ENCODE assay signal across 15 cellular contexts in the genomic region with DNA sequence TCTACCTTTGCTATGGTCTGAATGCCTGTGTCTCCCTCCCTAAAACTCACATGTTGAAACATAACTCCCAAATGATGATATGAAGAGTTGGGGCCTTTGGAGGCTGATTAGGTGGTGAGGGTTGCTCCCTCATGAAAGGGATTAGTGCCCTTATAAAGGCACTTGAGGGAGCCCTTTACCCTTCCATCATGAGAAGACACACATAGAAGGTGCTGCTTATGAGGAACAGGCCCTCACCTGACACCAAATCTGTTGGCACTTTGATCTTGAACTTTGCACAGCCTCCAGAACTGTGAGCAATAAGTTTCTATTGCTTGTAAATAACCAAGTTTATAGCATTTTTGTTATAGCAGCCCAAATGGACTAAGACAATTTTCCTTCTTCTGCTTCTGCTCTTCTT.
"Had no signal": no experiment of that assay in that cellular context is flagged by ENCODE, and none has a peak within 500 bp of the region (broad histone marks: within the 10 kb centered on the region; RNA-seq: fewer than 3 reads in every experiment).

No MANE protein-coding gene starts in this region.

- H3K36me3 Mint-ChIP-seq: activated naive CD4-positive, alpha-beta T cell treated with anti-CD3 and anti-CD28 coated beads, Interleukin-2, amount 50 U/mL, for 24 hours; naive B cell had no signal

- H3K36me3 ChIP-seq: adrenal gland, esophagus squamous epithelium, thoracic aorta had no signal

- H3K27me3 Mint-ChIP-seq: activated CD4-positive, alpha-beta memory T cell treated with anti-CD3 and anti-CD28 coated beads, Interleukin-2, amount 10 ng/mL, durations not matched to agents 7 days and 5 days; activated naive CD4-positive, alpha-beta T cell treated with anti-CD3 and anti-CD28 coated beads, Interleukin-2, amount 50 U/mL, for 24 hours; activated T-cell treated with anti-CD3 and anti-CD28 coated beads, Interleukin-2, amount 50 U/mL, for 24 hours; naive B cell; T-helper 17 cell had no signal

- DNase-seq: activated CD4-positive, alpha-beta memory T cell treated with anti-CD3 and anti-CD28 coated beads, Interleukin-2, amount 10 ng/mL, durations not matched to agents 7 days and 5 days; activated CD4-positive, alpha-beta T cell treated with anti-CD3 and anti-CD28 coated beads for 4 hours; activated effector memory CD4-positive, alpha-beta T cell treated with anti-CD3 and anti-CD28 coated beads, Interleukin-2, amount 50 U/mL, for 16 hours; activated T-cell treated with anti-CD3 and anti-CD28 coated beads, Interleukin-2, amount 50 U/mL, for 24 hours; adrenal gland; esophagus squamous epithelium; hypothalamus; left cardiac atrium; naive B cell; stimulated activated CD4-positive, alpha-beta T cell treated with anti-CD3 and anti-CD28 coated beads, Interleukin-12 subunit alpha, Interleukin-12 subunit beta, amount 100 ng/mL, for 4 hours; stimulated activated CD4-positive, alpha-beta T cell treated with anti-CD3 and anti-CD28 coated beads, Interleukin-2, amount 100 ng/mL, for 24 hours; T-helper 17 cell had no signal

- ATAC-seq: left cardiac atrium, T-helper 17 cell had no signal

- H3K27ac Mint-ChIP-seq: activated CD4-positive, alpha-beta memory T cell treated with anti-CD3 and anti-CD28 coated beads, Interleukin-2, amount 10 ng/mL, durations not matched to agents 7 days and 5 days; activated naive CD4-positive, alpha-beta T cell treated with anti-CD3 and anti-CD28 coated beads, Interleukin-2, amount 50 U/mL, for 24 hours; activated T-cell treated with anti-CD3 and anti-CD28 coated beads, Interleukin-2, amount 50 U/mL, for 24 hours; naive B cell; T-helper 17 cell had no signal

- H3K27ac ChIP-seq: adrenal gland, esophagus squamous epithelium, thoracic aorta had no signal

- H3K4me3 ChIP-seq: adrenal gland, esophagus squamous epithelium, lung, thoracic aorta had no signal

- H3K4me1 ChIP-seq: adrenal gland had no signal

- H3K27me3 ChIP-seq: adrenal gland, esophagus squamous epithelium had no signal

- H3K4me1 Mint-ChIP-seq: activated CD4-positive, alpha-beta memory T cell treated with anti-CD3 and anti-CD28 coated beads, Interleukin-2, amount 10 ng/mL, durations not matched to agents 7 days and 5 days; activated naive CD4-positive, alpha-beta T cell treated with anti-CD3 and anti-CD28 coated beads, Interleukin-2, amount 50 U/mL, for 24 hours; naive B cell; T-helper 17 cell had no signal

- H3K4me3 Mint-ChIP-seq: activated CD4-positive, alpha-beta memory T cell treated with anti-CD3 and anti-CD28 coated beads, Interleukin-2, amount 10 ng/mL, durations not matched to agents 7 days and 5 days; activated naive CD4-positive, alpha-beta T cell treated with anti-CD3 and anti-CD28 coated beads, Interleukin-2, amount 50 U/mL, for 24 hours; activated T-cell treated with anti-CD3 and anti-CD28 coated beads, Interleukin-2, amount 50 U/mL, for 24 hours; naive B cell; T-helper 17 cell had no signal
